Comparison of ENCODE assay signal across 8 cellular contexts in the genomic region with DNA sequence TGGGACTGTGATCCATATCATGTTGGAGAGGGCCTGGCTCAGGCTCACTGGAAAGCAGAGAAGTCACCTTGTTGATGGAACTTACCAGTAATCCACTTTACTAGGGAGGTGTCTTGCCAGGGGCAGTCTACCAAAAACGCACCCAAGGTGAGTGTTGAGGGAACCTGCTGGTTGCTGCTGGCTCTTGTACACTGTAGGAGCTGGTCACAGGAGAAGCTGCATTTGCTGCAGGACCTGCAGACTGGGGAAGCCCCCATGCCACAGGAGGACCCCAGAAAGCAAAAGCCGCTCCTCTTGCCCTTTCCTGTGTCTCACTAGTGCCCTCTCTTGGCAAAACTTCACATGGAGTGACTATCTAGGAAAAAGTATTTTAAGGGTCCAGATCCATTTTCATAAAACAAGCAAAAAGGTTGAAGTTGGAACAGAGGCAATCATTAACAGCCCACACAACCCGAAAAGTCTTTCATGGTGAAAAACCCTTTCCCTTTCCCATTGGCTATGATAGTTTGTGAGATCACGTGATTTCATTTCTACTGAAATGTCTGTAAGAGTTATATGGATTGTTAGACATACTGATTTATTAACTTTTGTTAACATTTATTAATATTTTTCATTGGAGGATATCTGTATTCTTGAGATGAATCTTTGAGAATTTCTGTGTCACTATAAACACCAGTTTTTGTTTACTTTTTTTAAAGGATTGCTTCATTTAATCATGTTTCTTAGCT. TPM values are rescaled to one million over a fixed set of nuclear protein-coding genes. Genes with fewer than 3 reads are reported as not detected.
DNase-seq lines count a peak whose midpoint lies in the region; ATAC-seq and TF ChIP-seq lines count a peak whose summit lies in the region.

No MANE protein-coding gene starts in this region.

- peak; percentile 40 for DNase-seq in A172 (ENCODE audit: low spot score)
- DNase-seq in GM12864 (ENCODE audit: low read depth): no peak
- DNase-seq in OCI-LY7 (ENCODE audit: low spot score): peak; percentile 27
- no peak for DNase-seq in esophagus squamous epithelium (lab: John Stamatoyannopoulos, UW)
- peak; percentile 69 for DNase-seq in pons (ENCODE audit: low spot score)
- no peak for DNase-seq in DMS153 treated with DMSO at 0.1 percent for 48 hours (lab: John Stamatoyannopoulos, UW; ENCODE audit: unreplicated experiment)

- no peaks in the 10 kb centered on the region for H3K27me3 ChIP-seq in esophagus squamous epithelium

- WGBS in esophagus squamous epithelium, 2 donors: 60 to 64% methylated on average over 4 of the region's 4 CpGs

- no TSS peak for BruUV-seq in OCI-LY7 (replicated peaks; lab: Mats Ljungman, UMichigan)

- H2AFZ ChIP-seq in OCI-LY7 (ENCODE audit: low read length): no peak overlapping the region

- H3K4me3 ChIP-seq in GM12864 (ENCODE audit: low read depth, low read length): no peak overlapping the region
- no peak overlapping the region for H3K4me3 ChIP-seq in OCI-LY7 (ENCODE audit: low read depth, low read length, poor library complexity, severe bottlenecking)
- peak overlapping the region in 1 of 4 donors; percentile 12 for H3K4me3 ChIP-seq in esophagus squamous epithelium

- CTCF ChIA-PET in OCI-LY7 (lab: Charles Lee; ENCODE audit: unreplicated experiment): no interaction called here

- H3K9me3 ChIP-seq in OCI-LY7 (ENCODE audit: low read length) (no peaks in the 10 kb centered on the region), esophagus squamous epithelium (no peaks in the 10 kb centered on the region)

- ATAC-seq in HG02870 (IDR thresholded peaks at IDR 0.05; ENCODE audit: unreplicated experiment) (no peak), HG02678 (IDR thresholded peaks at IDR 0.05; ENCODE audit: unreplicated experiment) (no peak)

- no peak overlapping the region for H3K4me2 ChIP-seq in OCI-LY7 (ENCODE audit: low read length)

- H3K27ac ChIP-seq in OCI-LY7 (ENCODE audit: low read depth, low read length, poor library complexity, severe bottlenecking) (no peak overlapping the region), esophagus squamous epithelium (no peak overlapping the region)

- H3K4me1 ChIP-seq in OCI-LY7 (ENCODE audit: insufficient read depth, low read length, poor library complexity, severe bottlenecking): no peaks in the 10 kb centered on the region
- peaks cover 0 to 3% (median 0%) of the 10 kb centered on the region in 3 donors for H3K4me1 ChIP-seq in esophagus squamous epithelium

- no peak for TF ChIP-seq POLR2A in esophagus squamous epithelium (IDR thresholded peaks at IDR 0.05)

- POLR2A ChIA-PET in OCI-LY7 (lab: Charles Lee): interaction anchor here (0.6 kb wide), 1 partner anchor 823 kb away, joined by 5 read pairs; no protein-coding TSS in a partner anchor

- no peaks in the 10 kb centered on the region for H3K79me2 ChIP-seq in OCI-LY7 (ENCODE audit: insufficient read depth, low read depth, low read length)

- H3K36me3 ChIP-seq in OCI-LY7 (ENCODE audit: insufficient read depth, low read length): no peaks in the 10 kb centered on the region
- no peaks in the 10 kb centered on the region for H3K36me3 ChIP-seq in esophagus squamous epithelium

- H3K9me2 ChIP-seq in OCI-LY7 (ENCODE audit: insufficient read depth, low read length): no peaks in the 10 kb centered on the region

- TF ChIP-seq CTCF in GM12864 (IDR thresholded peaks at IDR 0.05; ENCODE audit: low read depth, low read length, missing control alignments): peak; percentile 73
- TF ChIP-seq CTCF in OCI-LY7 (conservative IDR thresholded peaks at IDR 0.05; ENCODE audit: low read length): peak; percentile 76
- peak in 4 of 6 experiments; percentile 34 to 65 (median 46) for TF ChIP-seq CTCF in esophagus squamous epithelium (IDR thresholded peaks at IDR 0.05)

- H4K20me1 ChIP-seq in OCI-LY7 (ENCODE audit: insufficient read depth, low read length): no peaks in the 10 kb centered on the region

- intact Hi-C loops in OCI-LY7 (cut with micrococcal nuclease; ENCODE audit: unreplicated experiment) (no loop called here), esophagus squamous epithelium (cut with DNase I) (no loop called here)

RNA-seq across cellular contexts. Expression of gene RASSF8, which starts 59.2 kb away (rescaled TPM):
- total RNA-seq in A172 (2014; rRNA removed; shearing (Covaris generic)): 19.7 and 21.2 TPM in 2 replicates
- total RNA-seq in OCI-LY7 (2014; rRNA removed; shearing (Covaris generic)): not detected in 2 replicates
- not detected in 2 replicates for total RNA-seq in OCI-LY7 (2022)
- 10 to 100 TPM in 2 of 4 donors, 1 to 10 TPM in 2; 3.6 to 15.1 (median 8.8) TPM for total RNA-seq in esophagus squamous epithelium

Comparison
In these comparisons a context has a peak if more than half of its experiments do, and no peak if none do; other contexts are left out.
1. DNase-seq: peak in A172 (single experiment), OCI-LY7 (single experiment) and pons (single experiment); none in GM12864 (single experiment), esophagus squamous epithelium (single experiment) and DMS153 treated with DMSO at 0.1 percent for 48 hours (single experiment).
2. RNA of gene RASSF8, which starts 59.2 kb away (total RNA-seq): 19.7 to 21.2 TPM in A172 and 3.6 to 15.1 TPM in esophagus squamous epithelium; not detected in OCI-LY7; every median in the first group is over 4 times any median in the second.
3. Peak in every context shown above with its lines, with median percentiles within 50 percentile points of each other: CTCF ChIP-seq.